13 cellular contexts compared by ENCODE assay signal in the genomic region with DNA sequence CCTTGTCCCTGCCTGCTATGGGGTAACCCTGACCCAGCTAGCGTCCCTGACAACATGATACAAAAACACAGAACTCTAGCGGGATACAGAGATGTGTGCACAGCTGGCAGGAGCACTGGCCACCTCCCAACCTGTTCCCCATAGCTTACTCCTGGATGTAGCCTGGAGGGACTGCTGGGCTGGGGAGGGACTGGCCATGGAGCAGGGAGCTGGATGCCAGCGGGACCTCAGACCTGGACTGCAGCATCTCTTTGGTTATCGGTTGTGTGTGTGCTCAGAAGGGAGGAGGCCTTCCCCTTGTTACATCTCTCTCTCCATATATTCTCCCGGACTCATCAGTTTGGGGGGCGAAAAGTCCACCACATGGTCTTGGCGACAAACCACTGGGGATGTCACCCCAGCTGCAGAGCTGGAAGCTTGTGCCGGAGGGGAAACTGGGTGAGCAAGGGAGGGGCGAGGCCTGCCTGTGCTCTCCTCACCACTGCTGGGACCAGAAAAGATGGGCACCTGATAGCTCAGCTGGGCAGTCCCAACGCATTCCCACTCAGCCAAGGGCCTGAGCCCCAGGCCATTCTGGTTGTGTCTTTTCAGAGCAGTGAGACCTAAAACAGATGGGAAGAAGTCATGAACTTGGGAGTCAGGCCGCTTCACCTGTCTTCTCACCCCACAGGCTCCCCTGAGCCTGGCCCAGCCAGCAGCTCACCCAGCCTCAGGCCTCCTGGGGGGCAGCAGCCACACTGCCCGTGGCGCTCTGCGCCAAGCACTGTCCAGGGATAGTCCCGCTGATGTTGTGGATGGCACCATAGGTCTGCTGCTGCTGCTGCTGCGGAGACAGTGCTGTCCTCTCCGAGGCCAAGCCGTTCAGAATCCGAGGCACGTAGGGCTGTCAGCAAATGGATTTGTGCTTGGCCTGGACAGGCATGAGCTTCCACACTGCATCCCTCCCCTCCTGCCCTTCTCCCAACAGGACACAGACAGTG. TPM values are rescaled to one million over a fixed set of nuclear protein-coding genes. Genes with fewer than 3 reads are reported as not detected.
DNase-seq lines count a peak whose midpoint lies in the region; ATAC-seq and TF ChIP-seq lines count a peak whose summit lies in the region.
"Had no signal": no experiment of that assay in that cellular context is flagged by ENCODE, and none has a peak within 500 bp of the region (broad histone marks: within the 10 kb centered on the region; RNA-seq: fewer than 3 reads in every experiment).

No MANE protein-coding gene starts in this region.

- H3K9me3 ChIP-seq in PC-3 (ENCODE audit: low read length) (no peaks in the 10 kb centered on the region), gastroesophageal sphincter (no peaks in the 10 kb centered on the region), stomach (no peaks in the 10 kb centered on the region)
- H3K9me3 ChIP-seq: ovary had no signal

- no peaks in the 10 kb centered on the region for H4K20me1 ChIP-seq in PC-3 (ENCODE audit: low read length)

- H3K27me3 ChIP-seq in PC-3 (ENCODE audit: low read length) (no peaks in the 10 kb centered on the region), gastroesophageal sphincter (no peaks in the 10 kb centered on the region), stomach (no peaks in the 10 kb centered on the region)
- H3K27me3 ChIP-seq: ovary had no signal

- H3F3A ChIP-seq in PC-3 (ENCODE audit: low read length, unreplicated experiment), result no peaks in the 10 kb centered on the region

- no peaks in the 10 kb centered on the region for H3K4me1 ChIP-seq in PC-3 (ENCODE audit: insufficient read depth, low read length)
- peaks cover 0 to 41% (median 5%) of the 10 kb centered on the region in 3 donors for H3K4me1 ChIP-seq in gastroesophageal sphincter
- peaks cover 25 to 61% (median 36%) of the 10 kb centered on the region in 4 donors for H3K4me1 ChIP-seq in stomach

- WGBS in gastroesophageal sphincter (ENCODE audit: low coverage in 1 of 2), 2 donors, result 60 to 80% methylated on average over 1 of the region's 20 CpGs
- 79 to 90% (median 88%) methylated on average over 19 to 20 of the region's 20 CpGs for WGBS in stomach, 5 donors

- in situ Hi-C loops in GM13976 (cut with MboI; ENCODE audit: low sequenced_read_pairs, unreplicated experiment), result no loop called here

- H3K27ac ChIP-seq in PC-3 (ENCODE audit: low read length) (no peak overlapping the region), gastroesophageal sphincter (peak overlapping the region in 3 of 4 donors; percentile 59 to 66 (median 65)), stomach (peak overlapping the region in 3 of 5 donors; percentile 40 to 48 (median 40))
- H3K27ac ChIP-seq: epithelial cell of prostate had no signal

- no peaks in the 10 kb centered on the region for H3K9me2 ChIP-seq in PC-3 (replicated peaks; ENCODE audit: low read length)

- POLR2A ChIA-PET in PC-3 (lab: Charles Lee; ENCODE audit: unreplicated experiment), result interaction anchor here (0.7 kb wide), 1 partner anchor 277 kb away, joined by 3 read pairs; no protein-coding TSS in a partner anchor

- H3K79me2 ChIP-seq in PC-3 (ENCODE audit: low read length), result no peaks in the 10 kb centered on the region

- TF ChIP-seq POLR2A in gastroesophageal sphincter (IDR thresholded peaks at IDR 0.05) (no peak), stomach (IDR thresholded peaks at IDR 0.05) (no peak)

- no peak for TF ChIP-seq CTCF in PC-3 (conservative IDR thresholded peaks at IDR 0.05; ENCODE audit: low read depth, low read length)
- no peak for TF ChIP-seq CTCF in gastroesophageal sphincter (IDR thresholded peaks at IDR 0.05)
- TF ChIP-seq CTCF in stomach (IDR thresholded peaks at IDR 0.05), result no peak
- TF ChIP-seq CTCF in GM13976 (IDR thresholded peaks at IDR 0.05; ENCODE audit: borderline replicate concordance, control extremely low read depth, extremely low read depth, insufficient read depth, missing control alignments), result no peak

- TF ChIP-seq EP300 in gastroesophageal sphincter (IDR thresholded peaks at IDR 0.05), result no peak
- TF ChIP-seq EP300 in stomach (IDR thresholded peaks at IDR 0.05), result no peak

- H3K9ac ChIP-seq in PC-3 (ENCODE audit: low read length), result no peak overlapping the region

- BruUV-seq in PC-3 (replicated peaks; lab: Mats Ljungman, UMichigan), result TSS peak; percentile 6

- ATAC-seq in PC-3, result peak; percentile 1; the same call in 1 of the 2 replicates
- ATAC-seq in gastroesophageal sphincter, result no peak

- CTCF ChIA-PET in PC-3 (lab: Charles Lee), result interaction anchor here (1.0 kb wide), 1 partner anchor 69 kb away, joined by 4 read pairs; a partner anchor contains a TSS

- intact Hi-C loops in PC-3 (cut with micrococcal nuclease) (loop anchor here (1.0 to 5.0 kb wide), 3 partner anchors 69 to 292 kb away; a partner anchor contains a TSS), stomach (cut with DNase I; ENCODE audit: low total_unique reads) (no loop called here)

- H3K4me3 ChIP-seq in PC-3 (ENCODE audit: low read length), result no peak overlapping the region
- no peak overlapping the region for H3K4me3 ChIP-seq in gastroesophageal sphincter
- no peak overlapping the region for H3K4me3 ChIP-seq in stomach
- H3K4me3 ChIP-seq: ovary had no signal

- no peak overlapping the region for H2AFZ ChIP-seq in PC-3 (ENCODE audit: low read length)

- DNase-seq in NCI-H748 (lab: John Stamatoyannopoulos, UW; ENCODE audit: unreplicated experiment) (peak; percentile 4), NCI-H748 treated with DMSO at 0.1 percent for 48 hours (lab: John Stamatoyannopoulos, UW) (no peak), PC-3 (no peak), stomach (no peak), NCI-H1105 (lab: John Stamatoyannopoulos, UW) (no peak), GM13976 (ENCODE audit: low spot score) (no peak)
- DNase-seq in activated T-cell treated with anti-CD3 and anti-CD28 coated beads, Interleukin-2, amount 50 U/mL, for 1 hour, result no peak
- DNase-seq: NCI-H2081 treated with DMSO at 0.1 percent for 48 hours had no signal

- peaks cover 19% of the 10 kb centered on the region; the same call in 1 of the 2 replicates for H3K36me3 ChIP-seq in PC-3 (ENCODE audit: low read depth, low read length)
- peaks cover 0 to 92% of the 10 kb centered on the region in 2 donors for H3K36me3 ChIP-seq in gastroesophageal sphincter
- peaks cover 51 to 98% (median 96%) of the 10 kb centered on the region in 4 donors for H3K36me3 ChIP-seq in stomach
- H3K36me3 ChIP-seq: ovary had no signal

- no peak overlapping the region for H3K4me2 ChIP-seq in PC-3 (ENCODE audit: low read length)

RNA-seq across cellular contexts. Expression of a gene that starts 35.6 kb away (rescaled TPM):
- 47.5 and 59.3 TPM in 2 replicates for total RNA-seq in PC-3 (2014; rRNA removed)
- 10 to 100 TPM; 10.9 to 55.9 (median 23.8) TPM for total RNA-seq in gastroesophageal sphincter
- total RNA-seq in stomach, result 100 to 1,000 TPM in 3 of 5 donors, 10 to 100 TPM in 2; 82.6 to 208 (median 101) TPM
- polyA plus RNA-seq in stomach, result 10 to 100 TPM in 2 of 3 donors, 1 to 10 TPM in 1; 5.3 to 25.7 (median 22.8) TPM

RNA-seq across cellular contexts. Expression of a gene that starts 36.7 kb away (rescaled TPM):
- total RNA-seq in PC-3 (2014; rRNA removed) (54.6 and 69.2 TPM in 2 replicates), gastroesophageal sphincter (100 to 1,000 TPM in 3 of 4 donors, 10 to 100 TPM in 1; 74.0 to 133 (median 101) TPM), stomach (10 to 100 TPM; 13.0 to 94.6 (median 42.6) TPM)
- polyA plus RNA-seq in stomach, result 10 to 100 TPM; 19.9 to 69.6 (median 26.1) TPM

RNA-seq across cellular contexts. Expression of a gene that starts 42.3 kb away (rescaled TPM):
- total RNA-seq in PC-3 (2014; rRNA removed) (not detected in 2 replicates), gastroesophageal sphincter (1 to 10 TPM in 1 of 4 donors, under 1 TPM in 1, not detected in 2; 0.35 to 1.4 TPM), stomach (100 to 1,000 TPM in 1 of 5 donors, under 1 TPM in 1, not detected in 3; 0.55 to 499 TPM)
- under 1 TPM; 0.37 to 0.73 (median 0.61) TPM for polyA plus RNA-seq in stomach
- total RNA-seq: Right ventricle myocardium inferior; T-helper 2 cell treated with Interferon-gamma antibody and Interleukin-4, amounts not matched to agents 100 ng/mL and 5 ng/mL, for 36 hours had no signal
